ENCODE assay signal across 8 cellular contexts in the genomic region with DNA sequence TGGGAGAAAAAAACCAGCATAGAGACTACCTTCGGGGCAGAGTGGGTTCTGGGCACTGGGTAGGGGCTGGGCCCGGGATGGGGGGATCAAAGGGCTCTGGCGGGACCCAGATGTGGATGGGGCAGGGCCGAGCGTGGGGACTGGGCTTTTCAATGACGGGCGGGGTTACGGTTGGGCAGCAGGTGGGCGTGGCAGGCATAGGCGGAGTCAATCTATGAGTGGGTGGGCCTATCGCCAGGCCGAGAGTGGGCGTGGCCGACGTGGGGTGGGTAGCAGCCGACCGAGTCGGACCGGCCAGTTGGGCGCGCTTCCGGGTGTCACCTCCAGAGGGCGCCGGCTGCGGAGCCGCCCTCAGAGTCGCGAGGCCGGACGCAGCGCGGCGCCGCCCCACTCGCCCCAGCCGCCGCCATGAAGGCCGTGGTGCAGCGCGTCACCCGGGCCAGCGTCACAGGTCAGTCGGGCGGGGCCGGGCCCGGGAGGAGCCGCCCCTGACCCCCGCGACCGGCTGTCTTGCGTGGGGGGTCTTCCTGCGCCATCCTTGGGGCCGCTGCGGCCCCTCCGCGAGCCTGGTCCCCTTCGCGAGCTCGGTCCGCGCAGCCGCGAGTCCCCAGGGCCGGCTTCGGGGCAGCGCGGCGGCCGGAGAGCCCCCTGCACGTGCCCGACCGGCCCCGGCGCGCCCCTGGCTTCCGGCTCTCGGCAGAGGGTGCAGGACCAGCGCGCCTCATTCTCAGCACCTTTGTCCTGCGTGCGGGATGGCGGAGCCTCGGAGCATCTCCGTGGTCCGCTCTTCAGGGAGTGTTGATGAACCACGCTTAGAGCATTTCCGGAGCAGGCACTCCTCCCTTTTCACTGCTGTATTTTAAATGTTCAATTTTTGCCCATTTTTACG. TPM values are rescaled to one million over a fixed set of nuclear protein-coding genes. Genes with fewer than 3 reads are reported as not detected.
DNase-seq lines count a peak whose midpoint lies in the region; TF ChIP-seq lines count a peak whose summit lies in the region.

A gene with protein sequence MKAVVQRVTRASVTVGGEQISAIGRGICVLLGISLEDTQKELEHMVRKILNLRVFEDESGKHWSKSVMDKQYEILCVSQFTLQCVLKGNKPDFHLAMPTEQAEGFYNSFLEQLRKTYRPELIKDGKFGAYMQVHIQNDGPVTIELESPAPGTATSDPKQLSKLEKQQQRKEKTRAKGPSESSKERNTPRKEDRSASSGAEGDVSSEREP (plus strand): TSS at position 390 of the 889 bp plus-strand sequence. CDS start 19 bp downstream, at position 409.

- H3K9me3 ChIP-seq in MM.1S (replicated peaks; ENCODE audit: insufficient read depth, low read length): no peaks in the 10 kb centered on the region
- H3K9me3 ChIP-seq in SJSA1 (replicated peaks): 0 out of 2 replicates have a peak, but pooled peaks cover 2% of the 10 kb centered on the region
- no peaks in the 10 kb centered on the region for H3K9me3 ChIP-seq in neutrophil

- H3F3A ChIP-seq in MM.1S (ENCODE audit: insufficient read depth, low read length): peaks cover 7% of the 10 kb centered on the region

- H3K9me2 ChIP-seq in MM.1S (replicated peaks; ENCODE audit: insufficient read depth, low read length): no peaks in the 10 kb centered on the region

- H3K27me3 ChIP-seq in MM.1S (replicated peaks; ENCODE audit: insufficient read depth, low read length) (no peaks in the 10 kb centered on the region), SJSA1 (replicated peaks) (no peaks in the 10 kb centered on the region), neutrophil (peaks cover 4% of the 10 kb centered on the region)

- peak; percentile 14 for DNase-seq in GM04503 (ENCODE audit: low read depth)
- DNase-seq in HCEC 1CT: peak; percentile 85
- peak; percentile 89 for DNase-seq in MM.1S
- DNase-seq in SJSA1 (ENCODE audit: low read depth in 1 of 2, low spot score in 2 of 2): peak; percentile 78 to 93
- peak; percentile 55 to 62 (median 56) for DNase-seq in activated naive CD4-positive, alpha-beta T cell (lab: John Stamatoyannopoulos, UW)
- peak; percentile 69 for DNase-seq in foreskin melanocyte

- H3K36me3 ChIP-seq in MM.1S (replicated peaks; ENCODE audit: insufficient read depth, low read length): no peaks in the 10 kb centered on the region
- peaks cover 4% of the 10 kb centered on the region for H3K36me3 ChIP-seq in SJSA1
- H3K36me3 ChIP-seq in neutrophil: no peaks in the 10 kb centered on the region

- peak within 1 kb of the TSS; percentile 80 for H3K4me3 ChIP-seq in MM.1S (ENCODE audit: low read length)
- peak within 1 kb of the TSS; percentile 96 for H3K4me3 ChIP-seq in SJSA1
- peak within 1 kb of the TSS; percentile 74 to 75 for H3K4me3 ChIP-seq in neutrophil (ENCODE audit: low read depth in 1 of 2, low read length in 1 of 2)

- peaks cover 13% of the 10 kb centered on the region for H3K79me2 ChIP-seq in MM.1S (ENCODE audit: low read length)

- no peaks in the 10 kb centered on the region for H4K20me1 ChIP-seq in MM.1S (ENCODE audit: insufficient read depth, low read length)

- H3K27ac ChIP-seq in MM.1S (ENCODE audit: low read length): no peak within 1 kb of the TSS
- H3K27ac ChIP-seq in SJSA1: peak within 1 kb of the TSS; percentile 68
- H3K27ac ChIP-seq in neutrophil: peak within 1 kb of the TSS; percentile 80

- H3K4me2 ChIP-seq in MM.1S (ENCODE audit: low read depth, low read length): peak within 1 kb of the TSS; percentile 99

- TF ChIP-seq CTCF in MM.1S (IDR thresholded peaks at IDR 0.05; ENCODE audit: low read length) (peak; percentile 58), neutrophil (IDR thresholded peaks at IDR 0.05) (peak; percentile 82), subcutaneous adipose tissue (IDR thresholded peaks at IDR 0.05; ENCODE audit: low read depth) (no peak)

- H3K4me1 ChIP-seq in MM.1S (ENCODE audit: low read length) (peaks cover 11% of the 10 kb centered on the region; the same call in 1 of the 2 replicates), SJSA1 (replicated peaks) (peaks cover 4% of the 10 kb centered on the region; the same call in 1 of the 2 replicates), neutrophil (ENCODE audit: control insufficient read depth in 1 of 2, insufficient read depth in 1 of 2, low read depth in 1 of 2, low read length in 1 of 2) (peaks cover 7 to 8% of the 10 kb centered on the region in 2 experiments)

- H2AFZ ChIP-seq in MM.1S (ENCODE audit: low read length): peak within 1 kb of the TSS; percentile 87

- peak within 1 kb of the TSS; percentile 42 for H3K9ac ChIP-seq in MM.1S (ENCODE audit: low read length)

RNA-seq across cellular contexts. Expression of the gene that starts here (rescaled TPM):
- 57.2 and 70.2 TPM in 2 replicates for total RNA-seq in SJSA1 (2014; rRNA removed; shearing (Covaris generic))
- 10 to 100 TPM; 15.8 to 31.3 (median 28.7) TPM for total RNA-seq in subcutaneous adipose tissue

Comparison
In these comparisons a context has a peak if more than half of its experiments do, and no peak if none do; other contexts are left out.
1. DNase-seq: peak in every context shown above with its lines; median percentile 89 in MM.1S; 86 in SJSA1; 85 in HCEC 1CT; 69 in foreskin melanocyte; 56 in activated naive CD4-positive, alpha-beta T cell; 14 in GM04503.